In genomic region chr21:39387461-39388037, GRCh38 we compare ENCODE assay signal across 8 cellular contexts. TPM values are rescaled to one million over a fixed set of nuclear protein-coding genes. Genes with fewer than 3 reads are reported as not detected.
A peak's percentile ranks its signal among the peaks of the same experiment; 100 is the strongest.
DNase-seq lines count a peak whose midpoint lies in the region; ATAC-seq and TF ChIP-seq lines count a peak whose summit lies in the region.

No MANE protein-coding gene starts in this region.

- intact Hi-C loops in mammary epithelial cell (cut with micrococcal nuclease), result loop anchor here (1.0 kb wide), 6 partner anchors 14 to 204 kb away; partner anchors contain the start of genes BRWD1, HMGN1 and PSMG1

- BruUV-seq in mammary epithelial cell (replicated peaks; lab: Mats Ljungman, UMichigan), result no TSS peak

- H3K4me3 ChIP-seq in HFF-Myc (replicated peaks; ENCODE audit: low read depth, low read length) (peak overlapping the region; percentile 49), mammary epithelial cell (replicated peaks in 1 of 3; ENCODE audit: insufficient read depth in 1 of 3, low read depth in 2 of 3, low read length in 3 of 3) (peak overlapping the region; percentile 54 to 61 (median 55)), skin epidermis (peak overlapping the region; percentile 19 to 49 (median 41))

- peak; percentile 96 for DNase-seq in DMS 273 (lab: John Stamatoyannopoulos, UW; ENCODE audit: unreplicated experiment)
- DNase-seq in HFF-Myc (ENCODE audit: extremely low read depth, low read depth), result no peak
- peak; percentile 76 for DNase-seq in NCI-H2196 (lab: John Stamatoyannopoulos, UW; ENCODE audit: unreplicated experiment)
- DNase-seq in mammary epithelial cell, result peak; percentile 69
- peak; percentile 97 for DNase-seq in iPS-NIHi11 (ENCODE audit: low spot score)

- 1% methylated on average over 21 of the region's 21 CpGs for WGBS in mammary epithelial cell (ENCODE audit: low coverage, missing lambda C conversion rate)

- dilution Hi-C loops in mammary epithelial cell (cut with HindIII; ENCODE audit: low sequenced_read_pairs), result loop anchor here (5.0 kb wide), 1 partner anchor 40 kb away; the partner anchor contains the start of gene HMGN1

- no peaks in the 10 kb centered on the region for H3K36me3 ChIP-seq in mammary epithelial cell (ENCODE audit: insufficient read depth, low read length)

- H3K27me3 ChIP-seq in mammary epithelial cell (ENCODE audit: insufficient read depth, low read length), result no peaks in the 10 kb centered on the region

- H4K20me1 ChIP-seq in mammary epithelial cell (ENCODE audit: insufficient read depth, low read length), result no peaks in the 10 kb centered on the region

- CTCF ChIA-PET in mammary epithelial cell (lab: Charles Lee; ENCODE audit: low non-redundant PET), result interaction anchor here (0.6 to 0.9 kb wide), 8 partner anchors 10 to 726 kb away, joined by 3 to 22 read pairs (median 8); no protein-coding TSS in a partner anchor

- H3K9ac ChIP-seq in mammary epithelial cell (ENCODE audit: insufficient read depth, low read length), result peak overlapping the region; percentile 69

- in situ Hi-C loops in mammary epithelial cell (cut with MboI; ENCODE audit: low sequenced_read_pairs in 2 of 2), result loop anchor here in 1 of 2 donors (10.0 kb wide), 1 partner anchor 73 kb away; the partner anchor contains the start of gene BRWD1

- no peaks in the 10 kb centered on the region for H3K9me3 ChIP-seq in mammary epithelial cell (replicated peaks; ENCODE audit: insufficient read depth, low read length)

- peak overlapping the region; percentile 76 for H3K4me2 ChIP-seq in mammary epithelial cell (ENCODE audit: insufficient read depth, low read depth, low read length)

- ATAC-seq in HG02884 (IDR thresholded peaks at IDR 0.05; ENCODE audit: unreplicated experiment), result no peak

- H3K79me2 ChIP-seq in mammary epithelial cell (ENCODE audit: insufficient read depth, low read length), result peaks cover 41% of the 10 kb centered on the region

- H3K27ac ChIP-seq in VCaP (peak overlapping the region; percentile 28), mammary epithelial cell (ENCODE audit: insufficient read depth, low read depth, low read length) (peak overlapping the region; percentile 68), skin epidermis (peak overlapping the region in 19 of 21 experiments; percentile 4 to 81 (median 61))

- peak overlapping the region; percentile 96 for H2AFZ ChIP-seq in mammary epithelial cell (ENCODE audit: low read depth, low read length)

- TF ChIP-seq CTCF in HFF-Myc (IDR thresholded peaks at IDR 0.05; ENCODE audit: low read depth, low read length, missing control alignments) (no peak), VCaP (conservative IDR thresholded peaks at IDR 0.05) (no peak), mammary epithelial cell (conservative IDR thresholded peaks at IDR 0.05 in 1 of 2, IDR thresholded peaks at IDR 0.05 in 1 of 2; ENCODE audit: extremely low read depth in 1 of 2, insufficient read depth in 1 of 2, low read depth in 1 of 2, low read length in 2 of 2) (no peak)

- H3K4me1 ChIP-seq in mammary epithelial cell (ENCODE audit: insufficient read depth, low read length), result peaks cover 31% of the 10 kb centered on the region

RNA-seq across cellular contexts. Expression of gene HMGN1, which starts 38.7 kb away (rescaled TPM):
- 100 to 1,000 TPM; 118 to 285 TPM for total RNA-seq in mammary epithelial cell
- 124 TPM for polyA plus RNA-seq in mammary epithelial cell
- polyA minus RNA-seq in mammary epithelial cell, result 52.9 TPM

RNA-seq across cellular contexts. Expression of gene LCA5L, which starts 58.0 kb away (rescaled TPM):
- 1 to 10 TPM; 1.6 to 2.3 TPM for total RNA-seq in mammary epithelial cell
- 0.56 TPM for polyA plus RNA-seq in mammary epithelial cell
- polyA minus RNA-seq in mammary epithelial cell, result not detected
